Comparison of ENCODE assay signal across 24 cellular contexts in the genomic region with DNA sequence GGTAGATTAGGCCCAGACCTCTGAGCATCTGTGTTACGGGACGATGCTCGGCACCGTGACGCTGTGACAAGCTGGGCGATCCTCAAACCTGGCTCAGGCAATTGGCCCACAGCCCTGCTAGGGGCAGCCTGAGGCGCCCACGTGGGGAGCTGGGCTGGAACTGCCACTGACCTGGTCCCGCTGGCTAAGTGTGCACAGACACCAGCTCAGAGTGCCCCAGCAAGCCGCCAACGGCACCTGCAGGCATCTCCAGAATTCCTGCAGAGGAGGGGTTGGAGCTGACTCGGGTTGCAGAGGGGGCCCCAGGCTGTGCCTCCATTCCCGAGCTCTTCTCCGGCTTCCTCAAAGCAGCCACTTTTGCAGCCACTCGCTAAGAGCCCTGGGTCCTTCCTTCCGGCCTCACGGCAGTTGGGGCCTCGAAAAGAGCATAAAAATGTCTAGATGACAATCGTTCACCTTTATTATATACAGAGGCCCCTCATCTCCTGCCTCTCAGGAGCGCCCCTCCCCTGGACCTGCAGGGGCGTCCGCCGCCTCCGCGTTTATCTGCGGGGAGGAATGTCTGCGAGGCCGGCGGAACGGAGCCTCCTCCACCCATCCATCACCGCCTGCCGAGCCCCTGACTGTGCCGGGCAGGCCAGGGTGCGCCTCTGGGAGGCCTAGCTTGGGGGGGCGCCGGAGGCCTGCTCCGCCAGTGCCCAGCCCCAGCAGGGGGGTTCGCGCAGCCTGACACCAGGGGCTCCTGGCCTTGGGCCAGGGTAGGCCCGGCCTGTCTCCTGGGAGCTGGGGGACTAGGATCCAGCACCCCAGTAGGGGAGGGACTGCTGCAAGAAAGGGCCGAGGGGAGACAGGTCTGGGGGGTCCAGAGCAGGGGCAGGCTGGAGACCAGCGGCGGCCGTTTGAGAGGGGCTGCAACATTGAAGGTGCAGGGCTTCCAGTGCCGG.
DNase-seq lines count a peak whose midpoint lies in the region; ATAC-seq, FAIRE-seq and TF ChIP-seq lines count a peak whose summit lies in the region.
"Had no signal": no experiment of that assay in that cellular context is flagged by ENCODE, and none has a peak within 500 bp of the region (broad histone marks: within the 10 kb centered on the region; RNA-seq: fewer than 3 reads in every experiment).

No MANE protein-coding gene starts in this region.

- no peaks in the 10 kb centered on the region for H3K4me1 ChIP-seq in lung (ENCODE audit: control insufficient read depth in 2 of 2, insufficient read depth in 2 of 2, low read length in 2 of 2)
- H3K4me1 ChIP-seq in upper lobe of right lung, result no peaks in the 10 kb centered on the region
- H3K4me1 ChIP-seq: transverse colon had no signal

- FAIRE-seq in urothelium cell line (lab: Jason Lieb, UNC), result no peak
- FAIRE-seq: GM12891, islet of Langerhans had no signal

- no peak for TF ChIP-seq CTCF in lung (IDR thresholded peaks at IDR 0.05; ENCODE audit: control extremely low read depth, extremely low read depth)
- TF ChIP-seq CTCF in upper lobe of right lung (IDR thresholded peaks at IDR 0.05), result no peak

- no peak overlapping the region for H3K4me3 Mint-ChIP-seq in stimulated activated naive CD8-positive, alpha-beta T cell treated with anti-CD3 and anti-CD28 coated beads, Interleukin-15, amount 100 ng/mL, for 72 hours
- H3K4me3 Mint-ChIP-seq in activated CD8-positive, alpha-beta memory T cell treated with anti-CD3 and anti-CD28 coated beads, Interleukin-2, amount 10 ng/mL, durations not matched to agents 7 days and 5 days, result no peak overlapping the region
- H3K4me3 Mint-ChIP-seq in activated T-helper 1 cell treated with anti-CD3 and anti-CD28 coated beads, Interleukin-12 subunit alpha, Interleukin-12 subunit beta, Interleukin-2, Interleukin-4 antibody, amounts not matched to agents 30 ng/mL and 10 ng/mL and 1 ng/mL, durations not matched to agents 14 hours and 24 hours and 36 hours, result no peak overlapping the region
- H3K4me3 Mint-ChIP-seq: activated naive CD4-positive, alpha-beta T cell treated with anti-CD3 and anti-CD28 coated beads, Interleukin-2, amount 50 U/mL, for 24 hours; CD4-positive, CD25-positive, alpha-beta regulatory T cell had no signal

- WGBS in lung, 2 donors, result 47 to 59% methylated on average over 45 of the region's 45 CpGs

- CTCF ChIA-PET in activated CD8-positive, alpha-beta memory T cell treated with anti-CD3 and anti-CD28 coated beads, Interleukin-2, amount 10 ng/mL, durations not matched to agents 7 days and 5 days (lab: Charles Lee), result no interaction called here

- no peak for DNase-seq in stimulated activated naive CD8-positive, alpha-beta T cell treated with anti-CD3 and anti-CD28 coated beads, Interleukin-15, amount 100 ng/mL, for 72 hours
- DNase-seq in stimulated activated naive CD8-positive, alpha-beta T cell treated with anti-CD3 and anti-CD28 coated beads, Interleukin-15, Interleukin-2, amounts not matched to agents 100 U/mL and 50 U/mL, for 24 hours, result no peak
- DNase-seq in activated CD8-positive, alpha-beta memory T cell treated with anti-CD3 and anti-CD28 coated beads, Interleukin-2, amount 10 ng/mL, durations not matched to agents 7 days and 5 days, result peak; percentile 33
- DNase-seq in lung (ENCODE audit: low spot score) (peak; percentile 26), upper lobe of right lung (peak; percentile 52), urothelium cell line (ENCODE audit: low spot score) (no peak)
- DNase-seq in activated T-helper 1 cell treated with anti-CD3 and anti-CD28 coated beads, Interleukin-12 subunit alpha, Interleukin-12 subunit beta, Interleukin-2, Interleukin-4 antibody, amounts not matched to agents 30 ng/mL and 10 ng/mL and 1 ng/mL, durations not matched to agents 14 hours and 24 hours and 36 hours (ENCODE audit: low spot score), result no peak
- DNase-seq: activated T-cell treated with anti-CD3 and anti-CD28 coated beads for 4 hours; CD4-positive, CD25-positive, alpha-beta regulatory T cell; DMS153; foreskin fibroblast; GDM1; mammary epithelial cell; NCI-H446 treated with DMSO at 0.1 percent for 48 hours; stimulated activated CD4-positive, alpha-beta T cell treated with anti-CD3 and anti-CD28 coated beads, Interleukin-2, amount 100 ng/mL, for 24 hours; stimulated activated naive CD4-positive, alpha-beta T cell; transverse colon had no signal

- no peak overlapping the region for H3K27ac ChIP-seq in lung (ENCODE audit: low read depth in 1 of 2, low read length in 1 of 2)
- no peak overlapping the region for H3K27ac ChIP-seq in upper lobe of right lung
- H3K27ac ChIP-seq: epithelial cell of prostate, RWPE1, transverse colon had no signal

- no peaks in the 10 kb centered on the region for H3K27me3 ChIP-seq in lung (ENCODE audit: control insufficient read depth, insufficient read depth)
- no peaks in the 10 kb centered on the region for H3K27me3 ChIP-seq in upper lobe of right lung
- H3K27me3 ChIP-seq: transverse colon had no signal

- no peak overlapping the region for H3K27ac Mint-ChIP-seq in stimulated activated naive CD8-positive, alpha-beta T cell treated with anti-CD3 and anti-CD28 coated beads, Interleukin-15, amount 100 ng/mL, for 72 hours
- H3K27ac Mint-ChIP-seq in activated CD8-positive, alpha-beta memory T cell treated with anti-CD3 and anti-CD28 coated beads, Interleukin-2, amount 10 ng/mL, durations not matched to agents 7 days and 5 days, result no peak overlapping the region
- H3K27ac Mint-ChIP-seq in activated T-helper 1 cell treated with anti-CD3 and anti-CD28 coated beads, Interleukin-12 subunit alpha, Interleukin-12 subunit beta, Interleukin-2, Interleukin-4 antibody, amounts not matched to agents 30 ng/mL and 10 ng/mL and 1 ng/mL, durations not matched to agents 14 hours and 24 hours and 36 hours, result no peak overlapping the region
- H3K27ac Mint-ChIP-seq: activated naive CD4-positive, alpha-beta T cell treated with anti-CD3 and anti-CD28 coated beads, Interleukin-2, amount 50 U/mL, for 24 hours; CD4-positive, CD25-positive, alpha-beta regulatory T cell had no signal

- H3K36me3 Mint-ChIP-seq in activated CD8-positive, alpha-beta memory T cell treated with anti-CD3 and anti-CD28 coated beads, Interleukin-2, amount 10 ng/mL, durations not matched to agents 7 days and 5 days, result no peaks in the 10 kb centered on the region
- no peaks in the 10 kb centered on the region for H3K36me3 Mint-ChIP-seq in activated T-helper 1 cell treated with anti-CD3 and anti-CD28 coated beads, Interleukin-12 subunit alpha, Interleukin-12 subunit beta, Interleukin-2, Interleukin-4 antibody, amounts not matched to agents 30 ng/mL and 10 ng/mL and 1 ng/mL, durations not matched to agents 14 hours and 24 hours and 36 hours (ENCODE audit: low read depth)
- H3K36me3 Mint-ChIP-seq: activated naive CD4-positive, alpha-beta T cell treated with anti-CD3 and anti-CD28 coated beads, Interleukin-2, amount 50 U/mL, for 24 hours; CD4-positive, CD25-positive, alpha-beta regulatory T cell had no signal

- intact Hi-C loops in upper lobe of right lung (cut with DNase I), result no loop called here
- intact Hi-C loops in activated T-helper 1 cell treated with anti-CD3 and anti-CD28 coated beads, Interleukin-12 subunit alpha, Interleukin-12 subunit beta, Interleukin-2, Interleukin-4 antibody, amounts not matched to agents 30 ng/mL and 10 ng/mL and 1 ng/mL, durations not matched to agents 14 hours and 24 hours and 36 hours (cut with micrococcal nuclease), result no loop called here

- peaks cover 24% of the 10 kb centered on the region for H3K27me3 Mint-ChIP-seq in stimulated activated naive CD8-positive, alpha-beta T cell treated with anti-CD3 and anti-CD28 coated beads, Interleukin-15, amount 100 ng/mL, for 72 hours
- H3K27me3 Mint-ChIP-seq in activated CD8-positive, alpha-beta memory T cell treated with anti-CD3 and anti-CD28 coated beads, Interleukin-2, amount 10 ng/mL, durations not matched to agents 7 days and 5 days, result peaks cover 9% of the 10 kb centered on the region
- peaks cover 2% of the 10 kb centered on the region for H3K27me3 Mint-ChIP-seq in activated T-helper 1 cell treated with anti-CD3 and anti-CD28 coated beads, Interleukin-12 subunit alpha, Interleukin-12 subunit beta, Interleukin-2, Interleukin-4 antibody, amounts not matched to agents 30 ng/mL and 10 ng/mL and 1 ng/mL, durations not matched to agents 14 hours and 24 hours and 36 hours (ENCODE audit: insufficient read depth)

- H3K4me1 Mint-ChIP-seq in stimulated activated naive CD8-positive, alpha-beta T cell treated with anti-CD3 and anti-CD28 coated beads, Interleukin-15, amount 100 ng/mL, for 72 hours, result no peaks in the 10 kb centered on the region
- no peaks in the 10 kb centered on the region for H3K4me1 Mint-ChIP-seq in activated CD8-positive, alpha-beta memory T cell treated with anti-CD3 and anti-CD28 coated beads, Interleukin-2, amount 10 ng/mL, durations not matched to agents 7 days and 5 days
- H3K4me1 Mint-ChIP-seq in activated T-helper 1 cell treated with anti-CD3 and anti-CD28 coated beads, Interleukin-12 subunit alpha, Interleukin-12 subunit beta, Interleukin-2, Interleukin-4 antibody, amounts not matched to agents 30 ng/mL and 10 ng/mL and 1 ng/mL, durations not matched to agents 14 hours and 24 hours and 36 hours (ENCODE audit: low read depth), result no peaks in the 10 kb centered on the region
- H3K4me1 Mint-ChIP-seq: activated naive CD4-positive, alpha-beta T cell treated with anti-CD3 and anti-CD28 coated beads, Interleukin-2, amount 50 U/mL, for 24 hours; CD4-positive, CD25-positive, alpha-beta regulatory T cell had no signal

- H3K4me3 ChIP-seq in lung (no peak overlapping the region), upper lobe of right lung (no peak overlapping the region)
- H3K4me3 ChIP-seq: transverse colon had no signal

- H3K9me3 Mint-ChIP-seq in stimulated activated naive CD8-positive, alpha-beta T cell treated with anti-CD3 and anti-CD28 coated beads, Interleukin-15, amount 100 ng/mL, for 72 hours, result peaks cover 8 to 11% of the 10 kb centered on the region in 2 donors
- H3K9me3 Mint-ChIP-seq in activated CD8-positive, alpha-beta memory T cell treated with anti-CD3 and anti-CD28 coated beads, Interleukin-2, amount 10 ng/mL, durations not matched to agents 7 days and 5 days (ENCODE audit: low read depth), result no peaks in the 10 kb centered on the region
- H3K9me3 Mint-ChIP-seq in activated T-helper 1 cell treated with anti-CD3 and anti-CD28 coated beads, Interleukin-12 subunit alpha, Interleukin-12 subunit beta, Interleukin-2, Interleukin-4 antibody, amounts not matched to agents 30 ng/mL and 10 ng/mL and 1 ng/mL, durations not matched to agents 14 hours and 24 hours and 36 hours, result peaks cover 8% of the 10 kb centered on the region
- H3K9me3 Mint-ChIP-seq: activated naive CD4-positive, alpha-beta T cell treated with anti-CD3 and anti-CD28 coated beads, Interleukin-2, amount 50 U/mL, for 24 hours had no signal

- H3K9me3 ChIP-seq in lung (ENCODE audit: control insufficient read depth in 2 of 2, insufficient read depth in 1 of 2, low read length in 1 of 2) (peaks cover 0 to 9% of the 10 kb centered on the region in 2 donors), upper lobe of right lung (no peaks in the 10 kb centered on the region)
- H3K9me3 ChIP-seq: transverse colon had no signal

- no peaks in the 10 kb centered on the region for H3K36me3 ChIP-seq in lung (ENCODE audit: control insufficient read depth in 2 of 2, insufficient read depth in 2 of 2, low read length in 2 of 2)
- no peaks in the 10 kb centered on the region for H3K36me3 ChIP-seq in upper lobe of right lung
- H3K36me3 ChIP-seq: transverse colon had no signal

- peak; percentile 27 for ATAC-seq in stimulated activated naive CD8-positive, alpha-beta T cell treated with anti-CD3 and anti-CD28 coated beads, Interleukin-15, amount 100 ng/mL, for 72 hours
- ATAC-seq in stimulated activated naive CD8-positive, alpha-beta T cell treated with anti-CD3 and anti-CD28 coated beads, Interleukin-15, Interleukin-2, amounts not matched to agents 100 U/mL and 50 U/mL, for 24 hours, result no peak
- ATAC-seq in activated CD8-positive, alpha-beta memory T cell treated with anti-CD3 and anti-CD28 coated beads, Interleukin-2, amount 10 ng/mL, durations not matched to agents 7 days and 5 days, result no peak
- ATAC-seq in lung (ENCODE audit: insufficient read depth, low FRiP score) (no peak), upper lobe of right lung (no peak), GM19397 (IDR thresholded peaks at IDR 0.05; ENCODE audit: unreplicated experiment) (no peak)
- ATAC-seq: HCT116 had no signal

Comparison
In these comparisons a context has a peak if more than half of its experiments do, and no peak if none do; other contexts are left out.
1. DNase-seq: peak in activated CD8-positive, alpha-beta memory T cell treated with anti-CD3 and anti-CD28 coated beads, Interleukin-2, amount 10 ng/mL, durations not matched to agents 7 days and 5 days (single experiment), lung (single experiment) and upper lobe of right lung (single experiment); none in stimulated activated naive CD8-positive, alpha-beta T cell treated with anti-CD3 and anti-CD28 coated beads, Interleukin-15, amount 100 ng/mL, for 72 hours (0 of 2), stimulated activated naive CD8-positive, alpha-beta T cell treated with anti-CD3 and anti-CD28 coated beads, Interleukin-15, Interleukin-2, amounts not matched to agents 100 U/mL and 50 U/mL, for 24 hours (single experiment), urothelium cell line (single experiment) and activated T-helper 1 cell treated with anti-CD3 and anti-CD28 coated beads, Interleukin-12 subunit alpha, Interleukin-12 subunit beta, Interleukin-2, Interleukin-4 antibody, amounts not matched to agents 30 ng/mL and 10 ng/mL and 1 ng/mL, durations not matched to agents 14 hours and 24 hours and 36 hours (single experiment).